In genomic region chr6:87237804-87238203, GRCh38 we compare ENCODE assay signal across 8 cellular contexts.
DNase-seq lines count a peak whose midpoint lies in the region; ATAC-seq, FAIRE-seq and TF ChIP-seq lines count a peak whose summit lies in the region.

No MANE protein-coding gene starts in this region.

- peaks cover 11% of the 10 kb centered on the region for H3K36me3 ChIP-seq in right atrium auricular region
- peaks cover 6 to 18% (median 8%) of the 10 kb centered on the region in 4 donors for H3K36me3 ChIP-seq in upper lobe of left lung

- ATAC-seq in HG02885 (IDR thresholded peaks at IDR 0.05; ENCODE audit: poor library complexity, unreplicated experiment) (peak; percentile 48), upper lobe of left lung (ENCODE audit: low FRiP score in 2 of 2) (peak in 1 of 2 donors; percentile 58)

- no peak for TF ChIP-seq POLR2A in upper lobe of left lung (IDR thresholded peaks at IDR 0.05)

- no peak overlapping the region for H3K27ac ChIP-seq in right atrium auricular region
- H3K27ac ChIP-seq in upper lobe of left lung: no peak overlapping the region

- H3K4me1 ChIP-seq in right atrium auricular region (no peaks in the 10 kb centered on the region), upper lobe of left lung (no peaks in the 10 kb centered on the region)

- peak; percentile 33 for TF ChIP-seq CTCF in D721Med (IDR thresholded peaks at IDR 0.05; ENCODE audit: insufficient read depth, missing control alignments)
- peak; percentile 65 to 74 for TF ChIP-seq CTCF in right atrium auricular region (IDR thresholded peaks at IDR 0.05)
- TF ChIP-seq CTCF in upper lobe of left lung (IDR thresholded peaks at IDR 0.05): peak; percentile 16 to 64 (median 44)

- no peak overlapping the region for H3K4me3 ChIP-seq in right atrium auricular region
- no peak overlapping the region for H3K4me3 ChIP-seq in upper lobe of left lung

- no peak for TF ChIP-seq EP300 in upper lobe of left lung (IDR thresholded peaks at IDR 0.05)

- H3K9me3 ChIP-seq in right atrium auricular region (no peaks in the 10 kb centered on the region), upper lobe of left lung (no peaks in the 10 kb centered on the region)

- DNase-seq in D721Med (ENCODE audit: insufficient read length, low spot score) (no peak), right atrium auricular region (ENCODE audit: low spot score) (no peak), upper lobe of left lung (no peak), retina (no peak), COLO668 (lab: John Stamatoyannopoulos, UW; ENCODE audit: unreplicated experiment) (no peak), foreskin melanocyte (no peak)

- no peaks in the 10 kb centered on the region for H3K27me3 ChIP-seq in right atrium auricular region
- no peaks in the 10 kb centered on the region for H3K27me3 ChIP-seq in upper lobe of left lung

- FAIRE-seq in D721Med (lab: Jason Lieb, UNC): peak; percentile 32
- peak; percentile 86 for FAIRE-seq in TTC549 (lab: Jason Lieb, UNC)
